Comparison of ENCODE assay signal across 9 cellular contexts in genomic region chr9:128323786-128324185, GRCh38. TPM values are rescaled to one million over a fixed set of nuclear protein-coding genes. Genes with fewer than 3 reads are reported as not detected.
DNase-seq lines count a peak whose midpoint lies in the region; ATAC-seq, FAIRE-seq and TF ChIP-seq lines count a peak whose summit lies in the region.
"Had no signal": no experiment of that assay in that cellular context is flagged by ENCODE, and none has a peak within 500 bp of the region (broad histone marks: within the 10 kb centered on the region; RNA-seq: fewer than 3 reads in every experiment).

No MANE protein-coding gene starts in this region.

- no peaks in the 10 kb centered on the region for H3K9me3 ChIP-seq in heart right ventricle
- no peaks in the 10 kb centered on the region for H3K9me3 ChIP-seq in astrocyte (ENCODE audit: insufficient read depth, low read depth, low read length)
- no peaks in the 10 kb centered on the region for H3K9me3 ChIP-seq in uterus
- H3K9me3 ChIP-seq in testis = no peaks in the 10 kb centered on the region

- H3K4me1 Mint-ChIP-seq in astrocyte (ENCODE audit: low read depth, unreplicated experiment) (peaks cover 6% of the 10 kb centered on the region), memory B cell (peaks cover 11% of the 10 kb centered on the region)

- TF ChIP-seq CTCF in heart right ventricle (IDR thresholded peaks at IDR 0.05) = no peak
- no peak for TF ChIP-seq CTCF in astrocyte (IDR thresholded peaks at IDR 0.05; ENCODE audit: insufficient read depth, low read depth, low read length)
- TF ChIP-seq CTCF in uterus (IDR thresholded peaks at IDR 0.05) = no peak
- TF ChIP-seq CTCF in testis (IDR thresholded peaks at IDR 0.05) = no peak

- H3K9me3 Mint-ChIP-seq in astrocyte (ENCODE audit: unreplicated experiment) (no peaks in the 10 kb centered on the region), memory B cell (no peaks in the 10 kb centered on the region)

- H3K79me2 ChIP-seq in astrocyte (ENCODE audit: insufficient read depth, low read length) = peaks cover 49% of the 10 kb centered on the region

- ATAC-seq in heart right ventricle = no peak
- ATAC-seq in Right ventricle myocardium superior (ENCODE audit: poor library complexity) = no peak
- no peak for ATAC-seq in memory B cell (ENCODE audit: low read depth)

- peaks cover 8 to 44% (median 35%) of the 10 kb centered on the region in 9 donors for H3K4me1 ChIP-seq in heart right ventricle
- H3K4me1 ChIP-seq in astrocyte (ENCODE audit: insufficient read depth, low read length) = peaks cover 15% of the 10 kb centered on the region
- H3K4me1 ChIP-seq in uterus = peaks cover 0 to 17% of the 10 kb centered on the region in 2 donors
- H3K4me1 ChIP-seq in testis = peaks cover 6% of the 10 kb centered on the region

- no peak overlapping the region for H2AFZ ChIP-seq in astrocyte (ENCODE audit: low read depth, low read length)

- H3K36me3 Mint-ChIP-seq in astrocyte (ENCODE audit: low read depth, unreplicated experiment) = peaks cover 10% of the 10 kb centered on the region
- peaks cover 3% of the 10 kb centered on the region for H3K36me3 Mint-ChIP-seq in memory B cell

- H3K27ac Mint-ChIP-seq in astrocyte (ENCODE audit: unreplicated experiment) (peak overlapping the region; percentile 75), memory B cell (no peak overlapping the region)

- peak overlapping the region; percentile 95 for H3K9ac ChIP-seq in astrocyte (ENCODE audit: low read length)

- no peaks in the 10 kb centered on the region for H3K27me3 ChIP-seq in heart right ventricle
- H3K27me3 ChIP-seq in astrocyte (ENCODE audit: insufficient read depth, low read length) = no peaks in the 10 kb centered on the region
- no peaks in the 10 kb centered on the region for H3K27me3 ChIP-seq in uterus
- H3K27me3 ChIP-seq in testis = no peaks in the 10 kb centered on the region

- no peak for FAIRE-seq in astrocyte (lab: Jason Lieb, UNC)
- FAIRE-seq: G401.6 had no signal

- H3K36me3 ChIP-seq in heart right ventricle = peaks cover 0 to 66% (median 0%) of the 10 kb centered on the region in 9 donors
- H3K36me3 ChIP-seq in astrocyte (ENCODE audit: insufficient read depth, low read length) = peaks cover 17% of the 10 kb centered on the region
- no peaks in the 10 kb centered on the region for H3K36me3 ChIP-seq in uterus
- H3K36me3 ChIP-seq in testis (ENCODE audit: low read depth, missing control alignments) = no peaks in the 10 kb centered on the region

- H3K27me3 Mint-ChIP-seq in astrocyte (ENCODE audit: low read depth, unreplicated experiment) = no peaks in the 10 kb centered on the region
- no peaks in the 10 kb centered on the region for H3K27me3 Mint-ChIP-seq in memory B cell

- intact Hi-C loops in heart right ventricle (cut with DNase I) (loop anchor here in 4 of 10 donors (5.0 to 10.0 kb wide), 2 partner anchors 46 to 129 kb away; partner anchors contain the start of genes GOLGA2 (in 3 of the 4), SWI5 (in 3 of the 4) and CIZ1 (in 1 of the 4)), Right ventricle myocardium superior (cut with DNase I) (no loop called here), uterus (cut with DNase I; ENCODE audit: low total_unique reads) (no loop called here), testis (cut with DNase I; ENCODE audit: low total_unique reads) (no loop called here)

- 88 to 94% methylated on average over 12 of the region's 12 CpGs for WGBS in heart right ventricle, 2 donors
- 61 to 73% methylated on average over 11 to 12 of the region's 12 CpGs for WGBS in testis, 2 donors

- TF ChIP-seq POLR2A in uterus (IDR thresholded peaks at IDR 0.05) (no peak), testis (IDR thresholded peaks at IDR 0.05) (no peak)

- H3K27ac ChIP-seq in heart right ventricle (peak overlapping the region in 1 of 10 donors; percentile 95), astrocyte (ENCODE audit: low read depth, low read length) (peak overlapping the region; percentile 94), uterus (no peak overlapping the region), testis (no peak overlapping the region)

- H3K4me2 ChIP-seq in astrocyte (ENCODE audit: low read length) = peak overlapping the region; percentile 97

- H3K4me3 Mint-ChIP-seq in astrocyte (ENCODE audit: unreplicated experiment) (peak overlapping the region; percentile 96), memory B cell (peak overlapping the region; percentile 95)

- peaks cover 9% of the 10 kb centered on the region for H4K20me1 ChIP-seq in astrocyte (ENCODE audit: insufficient read depth, low read length)

- DNase-seq in heart right ventricle (no peak), Right ventricle myocardium superior (no peak), astrocyte (ENCODE audit: low read depth) (no peak), memory B cell (ENCODE audit: low spot score in 2 of 2) (no peak), uterus (no peak), NCI-H2227 treated with DMSO at 0.1 percent for 48 hours (lab: John Stamatoyannopoulos, UW) (no peak), testis (no peak)
- DNase-seq in stimulated activated CD4-positive, alpha-beta T cell treated with anti-CD3 and anti-CD28 coated beads, Interleukin-2, amount 100 ng/mL, for 24 hours = no peak

- peak overlapping the region in 9 of 10 donors; percentile 83 to 100 (median 94) for H3K4me3 ChIP-seq in heart right ventricle
- H3K4me3 ChIP-seq in astrocyte (ENCODE audit: insufficient read depth, low read depth, low read length) = peak overlapping the region; percentile 96
- H3K4me3 ChIP-seq in uterus = peak overlapping the region; percentile 85 to 95
- peak overlapping the region in 1 of 2 donors; percentile 86 for H3K4me3 ChIP-seq in testis

RNA-seq across cellular contexts. Expression of gene COQ4, which starts 1.1 kb away (rescaled TPM):
- 10 to 100 TPM; 26.5 to 35.8 (median 30.0) TPM for total RNA-seq in heart right ventricle
- 10 to 100 TPM; 36.3 to 42.8 TPM for polyA plus RNA-seq in heart right ventricle
- total RNA-seq in Right ventricle myocardium superior = 29.5 TPM
- 31.4 and 31.5 TPM in 2 replicates for total RNA-seq in astrocyte
- total RNA-seq in uterus = 10 to 100 TPM in 3 of 4 donors, 1 to 10 TPM in 1; 3.2 to 37.9 (median 29.6) TPM
- 10 to 100 TPM; 54.9 to 65.0 TPM for total RNA-seq in testis
- polyA plus RNA-seq in testis (ENCODE audit: insufficient read depth, low read depth, low replicate concordance) = 50.9 TPM

RNA-seq across cellular contexts. Expression of gene TRUB2, which starts 1.5 kb away (rescaled TPM):
- total RNA-seq in heart right ventricle = 10 to 100 TPM; 32.8 to 50.3 (median 44.2) TPM
- polyA plus RNA-seq in heart right ventricle = 10 to 100 TPM; 18.0 to 27.4 TPM
- total RNA-seq in Right ventricle myocardium superior = 35.5 TPM
- 26.6 and 27.9 TPM in 2 replicates for total RNA-seq in astrocyte
- 10 to 100 TPM in 2 of 4 donors, 1 to 10 TPM in 1, under 1 TPM in 1; 0.29 to 14.0 (median 9.7) TPM for total RNA-seq in uterus
- total RNA-seq in testis = 10 to 100 TPM; 14.6 to 15.0 TPM
- polyA plus RNA-seq in testis (ENCODE audit: insufficient read depth, low read depth, low replicate concordance) = 29.7 TPM

RNA-seq across cellular contexts. Expression of gene SLC27A4, which starts 16.5 kb away (rescaled TPM):
- total RNA-seq in heart right ventricle (10 to 100 TPM in 9 of 10 donors, 1 to 10 TPM in 1; 10.0 to 26.3 (median 15.5) TPM), Right ventricle myocardium superior (19.0 TPM), astrocyte (26.1 and 26.9 TPM in 2 replicates), uterus (10 to 100 TPM in 2 of 4 donors, 1 to 10 TPM in 2; 4.6 to 22.7 (median 9.5) TPM), testis (10 to 100 TPM; 32.8 to 38.0 TPM)
- polyA plus RNA-seq in heart right ventricle (10 to 100 TPM; 35.0 to 37.2 TPM), testis (ENCODE audit: insufficient read depth, low read depth, low replicate concordance) (37.1 TPM)

RNA-seq across cellular contexts. Expression of gene URM1, which starts 47.4 kb away (rescaled TPM):
- total RNA-seq in heart right ventricle (10 to 100 TPM; 39.2 to 64.3 (median 51.2) TPM), Right ventricle myocardium superior (56.9 TPM), astrocyte (50.7 and 51.6 TPM in 2 replicates), uterus (10 to 100 TPM in 3 of 4 donors, 1 to 10 TPM in 1; 6.7 to 32.0 (median 22.4) TPM), testis (10 to 100 TPM; 31.5 to 36.8 TPM)
- polyA plus RNA-seq in heart right ventricle (10 to 100 TPM; 18.7 to 75.7 TPM), testis (ENCODE audit: insufficient read depth, low read depth, low replicate concordance) (51.1 TPM)

RNA-seq across cellular contexts. Expression of gene SWI5, which starts 47.7 kb away (rescaled TPM):
- total RNA-seq in heart right ventricle (10 to 100 TPM; 13.9 to 23.8 (median 20.8) TPM), Right ventricle myocardium superior (16.3 TPM), astrocyte (29.2 and 30.8 TPM in 2 replicates), uterus (10 to 100 TPM; 10.3 to 86.1 (median 19.3) TPM), testis (100 to 1,000 TPM in 1 of 2 donors, 10 to 100 TPM in 1; 69.3 to 131 TPM)
- polyA plus RNA-seq in heart right ventricle (10 to 100 TPM; 17.0 to 46.3 TPM), testis (ENCODE audit: insufficient read depth, low read depth, low replicate concordance) (164 TPM)
